ENCODE assay signal across 9 cellular contexts in genomic region chr1:193069748-193070394, GRCh38. TPM values are rescaled to one million over a fixed set of nuclear protein-coding genes. Genes with fewer than 3 reads are reported as not detected.
DNase-seq lines count a peak whose midpoint lies in the region; ATAC-seq, FAIRE-seq and TF ChIP-seq lines count a peak whose summit lies in the region.
"Had no signal": no experiment of that assay in that cellular context is flagged by ENCODE, and none has a peak within 500 bp of the region (broad histone marks: within the 10 kb centered on the region; RNA-seq: fewer than 3 reads in every experiment).

No MANE protein-coding gene starts in this region.

- ATAC-seq in SK-N-SH treated with all-trans-retinoic acid at 6 μM for 48 hours (peak; percentile 88), GM21737 (IDR thresholded peaks at IDR 0.05; ENCODE audit: unreplicated experiment) (no peak), GM21825 (IDR thresholded peaks at IDR 0.05; ENCODE audit: unreplicated experiment) (no peak)
- ATAC-seq: heart left ventricle had no signal

- CTCF ChIA-PET in Calu3 (lab: Charles Lee), result interaction anchor here (0.6 to 2.1 kb wide), 2 partner anchors 9 to 1422 kb away, joined by 6 to 7 read pairs; no protein-coding TSS in a partner anchor

- no peak for FAIRE-seq in RCC 7860 (lab: Jason Lieb, UNC)

- TF ChIP-seq CTCF in Calu3 (IDR thresholded peaks at IDR 0.05; ENCODE audit: unreplicated experiment), result peak; percentile 44
- TF ChIP-seq CTCF in HFF-Myc (IDR thresholded peaks at IDR 0.05; ENCODE audit: low read depth, low read length, missing control alignments), result peak; percentile 39
- TF ChIP-seq CTCF in glutamatergic neuron (IDR thresholded peaks at IDR 0.05; ENCODE audit: partially characterized antibody, unreplicated experiment), result no peak

- H3K27me3 Mint-ChIP-seq in Calu3 (ENCODE audit: unreplicated experiment) (no peaks in the 10 kb centered on the region), glutamatergic neuron (ENCODE audit: unreplicated experiment) (no peaks in the 10 kb centered on the region)

- H3K36me3 Mint-ChIP-seq in Calu3 (ENCODE audit: insufficient read depth, unreplicated experiment) (peaks cover 6% of the 10 kb centered on the region), glutamatergic neuron (ENCODE audit: unreplicated experiment) (no peaks in the 10 kb centered on the region)

- H3K4me3 ChIP-seq in HFF-Myc (replicated peaks; ENCODE audit: low read depth, low read length), result no peak overlapping the region
- H3K4me3 ChIP-seq: heart left ventricle had no signal

- intact Hi-C loops in Calu3 (cut with micrococcal nuclease; ENCODE audit: unreplicated experiment), result no loop called here

- H3K4me3 Mint-ChIP-seq in Calu3 (ENCODE audit: low read depth, unreplicated experiment) (no peak overlapping the region), glutamatergic neuron (ENCODE audit: unreplicated experiment) (no peak overlapping the region)

- H3K4me1 Mint-ChIP-seq in Calu3 (ENCODE audit: low read depth, unreplicated experiment) (peaks cover 20% of the 10 kb centered on the region), glutamatergic neuron (ENCODE audit: low read depth, unreplicated experiment) (peaks cover 5% of the 10 kb centered on the region)

- H3K27ac Mint-ChIP-seq in Calu3 (ENCODE audit: unreplicated experiment) (no peak overlapping the region), glutamatergic neuron (ENCODE audit: unreplicated experiment) (no peak overlapping the region)

- no TSS peak for BruUV-seq in Calu3 (replicated peaks; lab: Mats Ljungman, UMichigan)

- H3K9me3 Mint-ChIP-seq in Calu3 (ENCODE audit: low read depth, unreplicated experiment), result no peaks in the 10 kb centered on the region
- H3K9me3 Mint-ChIP-seq in glutamatergic neuron (ENCODE audit: unreplicated experiment), result no peaks in the 10 kb centered on the region

- no peak for DNase-seq in Calu3
- no peak for DNase-seq in HFF-Myc (ENCODE audit: extremely low read depth, low read depth)
- peak; percentile 19 for DNase-seq in glutamatergic neuron
- DNase-seq in NCI-H226, result no peak
- no peak for DNase-seq in RCC 7860 (ENCODE audit: low spot score)
- DNase-seq: heart left ventricle had no signal

TF ChIP-seq in SK-N-SH treated with all-trans-retinoic acid at 6 μM for 48 hours, 23 proteins besides CTCF, POLR2A, EP300 and RAD21:
- no peak for TF ChIP-seq ISL1 (CRISPR knock-in tag; IDR thresholded peaks at IDR 0.05)
- TF ChIP-seq OSR1 (CRISPR knock-in tag; IDR thresholded peaks at IDR 0.05), result no peak
- TF ChIP-seq ZNF565 (CRISPR knock-in tag; conservative IDR thresholded peaks at IDR 0.05; ENCODE audit: low read depth), result no peak
- no peak for TF ChIP-seq RARB (CRISPR knock-in tag; IDR thresholded peaks at IDR 0.05)
- no peak for TF ChIP-seq TCF4 (CRISPR knock-in tag; IDR thresholded peaks at IDR 0.05; ENCODE audit: borderline replicate concordance)
- no peak for TF ChIP-seq TSHZ2 (CRISPR knock-in tag; IDR thresholded peaks at IDR 0.05)
- no peak for TF ChIP-seq BACH2 (CRISPR knock-in tag; IDR thresholded peaks at IDR 0.05; ENCODE audit: borderline replicate concordance)
- no peak for TF ChIP-seq CSDC2 (CRISPR knock-in tag; IDR thresholded peaks at IDR 0.05)
- TF ChIP-seq ZFP3 (CRISPR knock-in tag; IDR thresholded peaks at IDR 0.05), result no peak
- no peak for TF ChIP-seq ESRRG (CRISPR knock-in tag; IDR thresholded peaks at IDR 0.05)
- TF ChIP-seq CREB5 (CRISPR knock-in tag; IDR thresholded peaks at IDR 0.05; ENCODE audit: low read depth), result no peak
- no peak for TF ChIP-seq PPARA (CRISPR knock-in tag; IDR thresholded peaks at IDR 0.05; ENCODE audit: borderline replicate concordance)
- no peak for TF ChIP-seq CSRNP3 (CRISPR knock-in tag; IDR thresholded peaks at IDR 0.05)
- TF ChIP-seq ZNF70 (CRISPR knock-in tag; IDR thresholded peaks at IDR 0.05), result no peak
- no peak for TF ChIP-seq TOX (CRISPR knock-in tag; IDR thresholded peaks at IDR 0.05; ENCODE audit: borderline replicate concordance)
- no peak for TF ChIP-seq ZNF8 (CRISPR knock-in tag; IDR thresholded peaks at IDR 0.05)
- no peak for TF ChIP-seq POU6F1 (CRISPR knock-in tag; IDR thresholded peaks at IDR 0.05; ENCODE audit: borderline replicate concordance, low read depth)
- no peak for TF ChIP-seq ARNTL (CRISPR knock-in tag; IDR thresholded peaks at IDR 0.05; ENCODE audit: borderline replicate concordance, low read depth)

RNA-seq across cellular contexts. Expression of gene RO60, which starts 10.5 kb away (rescaled TPM):
- total RNA-seq in Calu3 (2022) (63.6 and 65.1 TPM in 2 replicates), glutamatergic neuron (ENCODE audit: unreplicated experiment) (117 TPM)

RNA-seq across cellular contexts. Expression of gene UCHL5, which starts 10.7 kb away (rescaled TPM):
- total RNA-seq in Calu3 (2022) (69.9 and 73.7 TPM in 2 replicates), glutamatergic neuron (ENCODE audit: unreplicated experiment) (25.9 TPM)

RNA-seq across cellular contexts. Expression of gene GLRX2, which starts 35.3 kb away (rescaled TPM):
- total RNA-seq in Calu3 (2022), result 25.7 and 27.4 TPM in 2 replicates
- total RNA-seq in glutamatergic neuron (ENCODE audit: unreplicated experiment), result 7.2 TPM

RNA-seq across cellular contexts. Expression of gene CDC73, which starts 52.0 kb away (rescaled TPM):
- 70.7 and 75.2 TPM in 2 replicates for total RNA-seq in Calu3 (2022)
- 40.0 TPM for total RNA-seq in glutamatergic neuron (ENCODE audit: unreplicated experiment)
